ENCODE assay signal across 1 cellular context in the genomic region with DNA sequence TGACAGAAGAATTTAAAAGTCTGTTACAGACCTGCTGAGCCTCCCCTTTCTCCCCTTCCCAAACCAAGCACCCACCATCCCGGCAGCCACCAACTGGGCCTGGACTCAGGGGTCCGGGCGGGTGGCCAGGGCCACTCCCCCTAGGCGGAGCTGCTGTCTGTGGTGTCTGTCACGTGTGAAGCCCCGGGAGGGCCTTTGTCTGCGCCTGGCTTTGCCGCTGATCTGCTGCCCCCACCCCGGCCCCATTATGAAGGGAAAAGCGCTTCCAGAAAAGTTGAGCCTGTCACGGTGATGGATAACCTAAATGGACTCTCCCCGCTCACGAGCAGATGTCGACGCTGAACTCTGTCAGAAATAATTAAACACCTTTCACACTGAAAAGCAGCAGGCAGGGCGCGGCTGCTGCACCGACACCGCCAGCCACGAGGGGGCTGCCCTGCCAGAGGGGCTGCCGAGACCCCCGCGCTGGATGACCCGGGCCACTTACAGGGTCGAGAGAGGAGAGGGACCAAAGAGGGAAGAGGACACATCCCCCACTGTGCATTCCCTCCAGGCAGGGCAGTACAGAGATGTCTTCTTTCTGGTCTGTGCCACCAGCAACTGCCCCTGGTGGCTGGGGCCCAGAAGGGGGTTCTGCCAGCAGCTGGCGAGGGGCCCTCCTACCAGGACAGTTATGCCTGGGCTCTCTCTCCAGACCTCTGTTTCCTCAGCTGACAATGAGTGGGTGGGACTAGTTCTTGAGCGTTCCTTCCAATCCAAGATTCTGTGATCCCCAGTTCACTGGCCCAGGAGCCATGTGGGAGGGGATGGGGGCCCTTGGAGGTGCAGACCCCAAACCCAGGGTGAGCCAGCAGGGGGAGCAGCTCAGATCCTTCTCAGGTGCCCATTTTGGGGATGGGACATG.
TF ChIP-seq lines count a peak whose summit lies in the region.

No MANE protein-coding gene starts in this region.

TF ChIP-seq in SK-N-SH treated with all-trans-retinoic acid at 6 μM for 48 hours, 23 proteins besides CTCF, POLR2A, EP300 and RAD21 (continued from another document):
- TF ChIP-seq, protein P1, sequence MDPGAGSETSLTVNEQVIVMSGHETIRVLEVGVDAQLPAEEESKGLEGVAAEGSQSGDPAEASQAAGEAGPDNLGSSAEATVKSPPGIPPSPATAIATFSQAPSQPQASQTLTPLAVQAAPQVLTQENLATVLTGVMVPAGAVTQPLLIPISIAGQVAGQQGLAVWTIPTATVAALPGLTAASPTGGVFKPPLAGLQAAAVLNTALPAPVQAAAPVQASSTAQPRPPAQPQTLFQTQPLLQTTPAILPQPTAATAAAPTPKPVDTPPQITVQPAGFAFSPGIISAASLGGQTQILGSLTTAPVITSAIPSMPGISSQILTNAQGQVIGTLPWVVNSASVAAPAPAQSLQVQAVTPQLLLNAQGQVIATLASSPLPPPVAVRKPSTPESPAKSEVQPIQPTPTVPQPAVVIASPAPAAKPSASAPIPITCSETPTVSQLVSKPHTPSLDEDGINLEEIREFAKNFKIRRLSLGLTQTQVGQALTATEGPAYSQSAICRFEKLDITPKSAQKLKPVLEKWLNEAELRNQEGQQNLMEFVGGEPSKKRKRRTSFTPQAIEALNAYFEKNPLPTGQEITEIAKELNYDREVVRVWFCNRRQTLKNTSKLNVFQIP (CRISPR knock-in tag; IDR thresholded peaks at IDR 0.05; ENCODE audit: borderline replicate concordance, low read depth), result no peak
- TF ChIP-seq BACH2 (CRISPR knock-in tag; IDR thresholded peaks at IDR 0.05; ENCODE audit: borderline replicate concordance) (no peak), TOX (CRISPR knock-in tag; IDR thresholded peaks at IDR 0.05; ENCODE audit: borderline replicate concordance) (no peak), TCF4 (CRISPR knock-in tag; IDR thresholded peaks at IDR 0.05; ENCODE audit: borderline replicate concordance) (peak; percentile 54; the same call in 1 of the 2 replicates), CSDC2 (CRISPR knock-in tag; IDR thresholded peaks at IDR 0.05) (no peak)
